20 cellular contexts compared by ENCODE assay signal in genomic region chr15:56944485-56944884, GRCh38. TPM values are rescaled to one million over a fixed set of nuclear protein-coding genes. Genes with fewer than 3 reads are reported as not detected.
DNase-seq lines count a peak whose midpoint lies in the region; ATAC-seq, FAIRE-seq and TF ChIP-seq lines count a peak whose summit lies in the region.
"Had no signal": no experiment of that assay in that cellular context is flagged by ENCODE, and none has a peak within 500 bp of the region (broad histone marks: within the 10 kb centered on the region; RNA-seq: fewer than 3 reads in every experiment).

No MANE protein-coding gene starts in this region.

- peaks cover 93% of the 10 kb centered on the region for H3K79me2 ChIP-seq in HepG2 (ENCODE audit: insufficient read depth, low read length)

- peaks cover 8% of the 10 kb centered on the region for H4K20me1 ChIP-seq in HepG2 (ENCODE audit: insufficient read depth, low read length)

- DNase-seq in right lobe of liver (no peak), HepG2 (ENCODE audit: low spot score) (no peak), NOMO-1 (lab: John Stamatoyannopoulos, UW; ENCODE audit: unreplicated experiment in 2 of 2) (no peak), OCI-M1 (lab: John Stamatoyannopoulos, UW) (no peak)
- DNase-seq: Caco-2; CD4-positive, CD25-positive, alpha-beta regulatory T cell; CD8-positive, alpha-beta T cell; DMS153; EL; GDM1; H9 had no signal

- no peak overlapping the region for H3K4me2 ChIP-seq in HepG2 (ENCODE audit: low read depth, low read length)
- H3K4me2 ChIP-seq: BLaER1, GM23338 had no signal

- TF ChIP-seq POLR2A in right lobe of liver (IDR thresholded peaks at IDR 0.05) (no peak), HepG2 (IDR thresholded peaks at IDR 0.05; ENCODE audit: insufficient read depth in 1 of 2, low read depth in 2 of 2, low read length in 2 of 2) (no peak)

- 14% methylated on average over 1 of the region's 1 CpG for WGBS in right lobe of liver (ENCODE audit: insufficient coverage, low coverage, low lambda C conversion rate, missing lambda C conversion rate)
- WGBS in HepG2 (ENCODE audit: low lambda C conversion rate), result 95% methylated on average over 1 of the region's 1 CpG

- ATAC-seq in right lobe of liver (peak in 3 of 4 donors; percentile 43 to 79 (median 60)), HepG2 (no peak)
- ATAC-seq: CD8-positive, alpha-beta T cell; GM12878; GM23338; HCT116 had no signal

- no peak overlapping the region for H2AFZ ChIP-seq in HepG2 (ENCODE audit: low read length)
- H2AFZ ChIP-seq: GM23338 had no signal

- POLR2A ChIA-PET in HepG2 (lab: Yijun Ruan, JAX), result interaction anchor here (1.4 kb wide), 1 partner anchor 13 kb away, joined by 3 read pairs; no protein-coding TSS in a partner anchor

- H3K27ac ChIP-seq in right lobe of liver (no peak overlapping the region), HepG2 (ENCODE audit: extremely low read length, insufficient read depth, low read length) (no peak overlapping the region), layer of hippocampus (ENCODE audit: low read depth, low read length) (peak overlapping the region; percentile 13), temporal lobe (ENCODE audit: low read depth, low read length) (peak overlapping the region; percentile 77)
- H3K27ac ChIP-seq: 22Rv1, BLaER1, C4-2B had no signal

- H3K4me3 ChIP-seq in right lobe of liver (no peak overlapping the region), HepG2 (replicated peaks in 1 of 3; ENCODE audit: insufficient read depth in 1 of 3, low read depth in 2 of 3, low read length in 3 of 3) (no peak overlapping the region)
- H3K4me3 ChIP-seq: BLaER1, GM12878, GM23338 had no signal

- no peak overlapping the region for H3K9ac ChIP-seq in HepG2 (ENCODE audit: insufficient read depth, low read depth, low read length)
- H3K9ac ChIP-seq: BLaER1 had no signal

- CTCF ChIA-PET in HepG2 (lab: Yijun Ruan, JAX; ENCODE audit: low intra/inter-chr PET ratio, low total read pairs), result no interaction called here

- no peak for FAIRE-seq in HepG2 (lab: Jason Lieb, UNC)
- FAIRE-seq: GM12878, GM19239 had no signal

- H3K36me3 ChIP-seq in right lobe of liver (no peaks in the 10 kb centered on the region), HepG2 (replicated peaks in 1 of 2; ENCODE audit: control insufficient read depth in 1 of 2, insufficient read depth in 2 of 2, low read length in 2 of 2) (no peaks in the 10 kb centered on the region; a peak in 1 of 5 replicates)

- H3K27me3 ChIP-seq in right lobe of liver, result no peaks in the 10 kb centered on the region
- H3K27me3 ChIP-seq in HepG2 (ENCODE audit: control insufficient read depth in 1 of 2, insufficient read depth in 2 of 2, low read length in 2 of 2), result no peaks in the 10 kb centered on the region
- H3K27me3 ChIP-seq in layer of hippocampus (ENCODE audit: control insufficient read depth, insufficient read depth, low read length), result no peaks in the 10 kb centered on the region
- H3K27me3 ChIP-seq: BLaER1 had no signal

- in situ Hi-C loops in HepG2 (cut with HindIII; ENCODE audit: extremely low pct_ligation_motif_present, low pct_unique_long_range_greater_than_20kb), result no loop called here

- intact Hi-C loops in right lobe of liver (cut with DNase I), result no loop called here
- intact Hi-C loops in HepG2 (cut with micrococcal nuclease; ENCODE audit: unreplicated experiment), result no loop called here

- no TSS peak for BruUV-seq in HepG2 (replicated peaks; lab: Mats Ljungman, UMichigan)

- no peak for TF ChIP-seq RAD21 in HepG2 (CRISPR knock-in tag; IDR thresholded peaks at IDR 0.05)

- TF ChIP-seq CTCF in right lobe of liver (IDR thresholded peaks at IDR 0.05) (no peak), HepG2 (CRISPR knock-in tag; IDR thresholded peaks at IDR 0.05) (no peak)

- H3K4me1 ChIP-seq in right lobe of liver (peaks cover 0 to 20% (median 5%) of the 10 kb centered on the region in 4 donors), HepG2 (ENCODE audit: insufficient read depth, low read length) (peaks cover 41% of the 10 kb centered on the region)
- H3K4me1 ChIP-seq: Caco-2 had no signal

- TF ChIP-seq EP300 in HepG2 (IDR thresholded peaks at IDR 0.05; ENCODE audit: low read depth in 2 of 2, low read length in 2 of 2) (no peak), HepG2 (CRISPR knock-in tag; IDR thresholded peaks at IDR 0.05; ENCODE audit: borderline replicate concordance) (no peak)

- H3K9me3 ChIP-seq in right lobe of liver (no peaks in the 10 kb centered on the region), HepG2 (ENCODE audit: low read length) (peaks cover 3% of the 10 kb centered on the region; the same call in 1 of the 2 replicates)

TF ChIP-seq in HepG2, 621 proteins besides CTCF, POLR2A, EP300 and RAD21:
- TF ChIP-seq ZNF761 (CRISPR knock-in tag; conservative IDR thresholded peaks at IDR 0.05), result no peak
- no peak for TF ChIP-seq PRDM15 (CRISPR knock-in tag; IDR thresholded peaks at IDR 0.05)
- TF ChIP-seq HHEX (CRISPR knock-in tag; IDR thresholded peaks at IDR 0.05), result no peak
- no peak for TF ChIP-seq ZNF296 (CRISPR knock-in tag; conservative IDR thresholded peaks at IDR 0.05)
- no peak for TF ChIP-seq MTA3 (CRISPR knock-in tag; IDR thresholded peaks at IDR 0.05)
- TF ChIP-seq MTERF4 (CRISPR knock-in tag; IDR thresholded peaks at IDR 0.05), result no peak
- TF ChIP-seq NRL (CRISPR knock-in tag; IDR thresholded peaks at IDR 0.05; ENCODE audit: borderline replicate concordance), result no peak
- TF ChIP-seq RORA (CRISPR knock-in tag; IDR thresholded peaks at IDR 0.05), result no peak
- no peak for TF ChIP-seq AGO2 (optimal IDR thresholded peaks at IDR 0.05; ENCODE audit: low read depth, low read length)
- no peak for TF ChIP-seq SAP130 (CRISPR knock-in tag; IDR thresholded peaks at IDR 0.05; ENCODE audit: low read depth)

RNA-seq across cellular contexts. Expression of gene TCF12, which starts 26.0 kb away (rescaled TPM):
- total RNA-seq in right lobe of liver, result 10 to 100 TPM; 28.9 to 41.9 (median 35.3) TPM
- 51.1 and 70.7 TPM in 2 replicates for total RNA-seq in HepG2 (2016; rRNA removed; fragmentation: Illumina TruSeq; extraction: Trizol)
- total RNA-seq in HepG2 (2016; cell fraction: cytosol; rRNA removed; fragmentation: Illumina TruSeq; extraction: Trizol; ENCODE audit: low read depth), result 13.7 and 16.8 TPM in 2 replicates
- 47.0 and 70.2 TPM in 2 replicates for total RNA-seq in HepG2 (2016; cell fraction: insoluble cytoplasmic fraction; rRNA removed; fragmentation: Illumina TruSeq; extraction: Trizol)
- 27.3 and 30.1 TPM in 2 replicates for total RNA-seq in HepG2 (2016; cell fraction: membrane; rRNA removed; fragmentation: Illumina TruSeq; extraction: Trizol)
- 105 and 129 TPM in 2 replicates for total RNA-seq in HepG2 (2016; cell fraction: nucleus; rRNA removed; fragmentation: Illumina TruSeq; extraction: Trizol)
- polyA plus RNA-seq in HepG2 (2011; rRNA removed), result 36.9 and 48.6 TPM in 2 replicates
- polyA plus RNA-seq in HepG2 (2011; cell fraction: cytosol; rRNA removed), result 25.5 and 30.5 TPM in 2 replicates
- polyA plus RNA-seq in HepG2 (2011; cell fraction: nucleus; rRNA removed), result 49.1 and 60.7 TPM in 2 replicates
- 22.3 and 23.4 TPM in 2 replicates for polyA plus RNA-seq in HepG2 (2012)
- 3.5 and 3.7 TPM in 2 replicates for polyA plus RNA-seq in HepG2 (2016; cell fraction: cytosol; fragmentation: Illumina TruSeq; extraction: Trizol; ENCODE audit: low read depth)
- polyA plus RNA-seq in HepG2 (2016; cell fraction: insoluble cytoplasmic fraction; fragmentation: Illumina TruSeq; extraction: Trizol; ENCODE audit: low read depth), result 54.8 and 57.4 TPM in 2 replicates
- polyA plus RNA-seq in HepG2 (2016; cell fraction: membrane; fragmentation: Illumina TruSeq; extraction: Trizol; ENCODE audit: low read depth), result 14.8 and 15.1 TPM in 2 replicates
- 35.3 and 37.3 TPM in 2 replicates for polyA plus RNA-seq in HepG2 (2016; cell fraction: nucleus; fragmentation: Illumina TruSeq; extraction: Trizol; ENCODE audit: insufficient read depth, low read depth)
- polyA minus RNA-seq in HepG2 (2011; rRNA and poly(A)+ RNA removed; ENCODE audit: low replicate concordance), result 93.3 and 126 TPM in 2 replicates
- polyA minus RNA-seq in HepG2 (2011; cell fraction: cytosol; rRNA and poly(A)+ RNA removed), result 34.1 and 36.3 TPM in 2 replicates
- polyA minus RNA-seq in HepG2 (2011; cell fraction: nucleus; rRNA and poly(A)+ RNA removed), result 114 and 125 TPM in 2 replicates
- total RNA-seq in temporal lobe, result 110 TPM

Comparison
In these comparisons a context has a peak if more than half of its experiments do, and no peak if none do; other contexts are left out.
1. H3K27ac ChIP-seq: peak in layer of hippocampus (single experiment) and temporal lobe (single experiment); none in right lobe of liver (0 of 3) and HepG2 (single experiment).